Comparison of ENCODE assay signal across 12 cellular contexts in genomic region chr1:226786550-226786949, GRCh38. TPM values are rescaled to one million over a fixed set of nuclear protein-coding genes. Genes with fewer than 3 reads are reported as not detected.
DNase-seq lines count a peak whose midpoint lies in the region; ATAC-seq and TF ChIP-seq lines count a peak whose summit lies in the region.
"Had no signal": no experiment of that assay in that cellular context is flagged by ENCODE, and none has a peak within 500 bp of the region (broad histone marks: within the 10 kb centered on the region; RNA-seq: fewer than 3 reads in every experiment).

No MANE protein-coding gene starts in this region.

- intact Hi-C loops in activated CD4-positive, alpha-beta memory T cell treated with anti-CD3 and anti-CD28 coated beads for 36 hours (cut with micrococcal nuclease): no loop called here
- intact Hi-C loops in mucosa of descending colon (cut with DNase I, micrococcal nuclease): no loop called here

- POLR2A ChIA-PET in activated CD4-positive, alpha-beta memory T cell treated with anti-CD3 and anti-CD28 coated beads for 36 hours (lab: Charles Lee): no interaction called here
- POLR2A ChIA-PET in activated CD4-positive, alpha-beta memory T cell treated with anti-CD3 and anti-CD28 coated beads, Interleukin-2, amount 10 ng/mL, durations not matched to agents 7 days and 5 days (lab: Charles Lee): no interaction called here

- no peak overlapping the region for H3K27ac Mint-ChIP-seq in activated CD4-positive, alpha-beta memory T cell treated with anti-CD3 and anti-CD28 coated beads for 36 hours
- H3K27ac Mint-ChIP-seq in activated CD4-positive, alpha-beta memory T cell treated with anti-CD3 and anti-CD28 coated beads, Interleukin-2, amount 10 ng/mL, durations not matched to agents 7 days and 5 days: no peak overlapping the region

- H3K4me3 ChIP-seq in stomach smooth muscle (ENCODE audit: low read length in 2 of 2) (no peak overlapping the region), mucosa of descending colon (no peak overlapping the region)

- H3K9me3 ChIP-seq in stomach smooth muscle (ENCODE audit: control insufficient read depth in 2 of 2, low read length in 2 of 2) (no peaks in the 10 kb centered on the region), mucosa of descending colon (no peaks in the 10 kb centered on the region)

- DNase-seq in activated CD4-positive, alpha-beta memory T cell treated with anti-CD3 and anti-CD28 coated beads for 36 hours: peak; percentile 38
- no peak for DNase-seq in activated CD4-positive, alpha-beta memory T cell treated with anti-CD3 and anti-CD28 coated beads, Interleukin-2, amount 10 ng/mL, durations not matched to agents 7 days and 5 days
- DNase-seq in mucosa of descending colon (no peak), amygdala (lab: John Stamatoyannopoulos, UW) (no peak), CD1c-positive myeloid dendritic cell (ENCODE audit: extremely low spot score) (no peak)
- DNase-seq: activated CD4-positive, alpha-beta T cell treated with anti-CD3 and anti-CD28 coated beads, Interleukin-2, amount 50 U/mL, for 1 hour; activated naive CD4-positive, alpha-beta T cell treated with anti-CD3 and anti-CD28 coated beads, Interleukin-2, amount 50 U/mL, for 16 hours; cortex of kidney; NCI-H1417 treated with DMSO at 0.1 percent for 48 hours had no signal

- ATAC-seq in GM21737 (IDR thresholded peaks at IDR 0.05; ENCODE audit: unreplicated experiment): peak; percentile 85
- ATAC-seq in HG03196 (IDR thresholded peaks at IDR 0.05; ENCODE audit: unreplicated experiment): peak; percentile 71
- no peak for ATAC-seq in mucosa of descending colon

- H3K9ac ChIP-seq in stomach smooth muscle (ENCODE audit: low read length in 2 of 2): no peak overlapping the region

- no peaks in the 10 kb centered on the region for H3K36me3 Mint-ChIP-seq in activated CD4-positive, alpha-beta memory T cell treated with anti-CD3 and anti-CD28 coated beads for 36 hours
- no peaks in the 10 kb centered on the region for H3K36me3 Mint-ChIP-seq in activated CD4-positive, alpha-beta memory T cell treated with anti-CD3 and anti-CD28 coated beads, Interleukin-2, amount 10 ng/mL, durations not matched to agents 7 days and 5 days (ENCODE audit: low read depth)

- no peak for TF ChIP-seq CTCF in mucosa of descending colon (IDR thresholded peaks at IDR 0.05)

- peak overlapping the region; percentile 74 for H3K27ac ChIP-seq in stomach smooth muscle (ENCODE audit: low read length)

- H3K4me1 ChIP-seq in stomach smooth muscle (ENCODE audit: control insufficient read depth, insufficient read depth, low read length) (peaks cover 28% of the 10 kb centered on the region), mucosa of descending colon (ENCODE audit: low read depth) (no peaks in the 10 kb centered on the region)

- peaks cover 19% of the 10 kb centered on the region for H3K4me1 Mint-ChIP-seq in activated CD4-positive, alpha-beta memory T cell treated with anti-CD3 and anti-CD28 coated beads for 36 hours (ENCODE audit: low read depth)
- H3K4me1 Mint-ChIP-seq in activated CD4-positive, alpha-beta memory T cell treated with anti-CD3 and anti-CD28 coated beads, Interleukin-2, amount 10 ng/mL, durations not matched to agents 7 days and 5 days: peaks cover 9% of the 10 kb centered on the region

- no peak overlapping the region for H3K4me3 Mint-ChIP-seq in activated CD4-positive, alpha-beta memory T cell treated with anti-CD3 and anti-CD28 coated beads for 36 hours
- H3K4me3 Mint-ChIP-seq in activated CD4-positive, alpha-beta memory T cell treated with anti-CD3 and anti-CD28 coated beads, Interleukin-2, amount 10 ng/mL, durations not matched to agents 7 days and 5 days: no peak overlapping the region

- no peaks in the 10 kb centered on the region for H3K9me3 Mint-ChIP-seq in activated CD4-positive, alpha-beta memory T cell treated with anti-CD3 and anti-CD28 coated beads for 36 hours
- H3K9me3 Mint-ChIP-seq in activated CD4-positive, alpha-beta memory T cell treated with anti-CD3 and anti-CD28 coated beads, Interleukin-2, amount 10 ng/mL, durations not matched to agents 7 days and 5 days: no peaks in the 10 kb centered on the region

- H3K36me3 ChIP-seq in stomach smooth muscle (ENCODE audit: control insufficient read depth in 2 of 2, insufficient read depth in 2 of 2, low read length in 2 of 2): no peaks in the 10 kb centered on the region
- no peaks in the 10 kb centered on the region for H3K36me3 ChIP-seq in mucosa of descending colon (ENCODE audit: low read depth)

- CTCF ChIA-PET in activated CD4-positive, alpha-beta memory T cell treated with anti-CD3 and anti-CD28 coated beads for 36 hours (lab: Charles Lee): no interaction called here
- CTCF ChIA-PET in activated CD4-positive, alpha-beta memory T cell treated with anti-CD3 and anti-CD28 coated beads, Interleukin-2, amount 10 ng/mL, durations not matched to agents 7 days and 5 days (lab: Charles Lee): no interaction called here

- H3K27me3 ChIP-seq in stomach smooth muscle (ENCODE audit: control insufficient read depth in 1 of 2, insufficient read depth in 2 of 2, low read length in 2 of 2): no peaks in the 10 kb centered on the region

- no peaks in the 10 kb centered on the region for H3K27me3 Mint-ChIP-seq in activated CD4-positive, alpha-beta memory T cell treated with anti-CD3 and anti-CD28 coated beads for 36 hours
- no peaks in the 10 kb centered on the region for H3K27me3 Mint-ChIP-seq in activated CD4-positive, alpha-beta memory T cell treated with anti-CD3 and anti-CD28 coated beads, Interleukin-2, amount 10 ng/mL, durations not matched to agents 7 days and 5 days

RNA-seq across cellular contexts. Expression of gene ITPKB, which starts 47.5 kb away (rescaled TPM):
- 10 to 100 TPM; 37.5 to 38.5 TPM for total RNA-seq in activated CD4-positive, alpha-beta memory T cell treated with anti-CD3 and anti-CD28 coated beads for 36 hours
- total RNA-seq in activated CD4-positive, alpha-beta memory T cell treated with anti-CD3 and anti-CD28 coated beads, Interleukin-2, amount 10 ng/mL, durations not matched to agents 7 days and 5 days: 10 to 100 TPM; 43.6 to 44.4 TPM
- total RNA-seq in mucosa of descending colon: 10 to 100 TPM in 2 of 3 donors, 1 to 10 TPM in 1; 9.5 to 90.3 (median 11.7) TPM
